Comparison of ENCODE assay signal across 14 cellular contexts in the genomic region with DNA sequence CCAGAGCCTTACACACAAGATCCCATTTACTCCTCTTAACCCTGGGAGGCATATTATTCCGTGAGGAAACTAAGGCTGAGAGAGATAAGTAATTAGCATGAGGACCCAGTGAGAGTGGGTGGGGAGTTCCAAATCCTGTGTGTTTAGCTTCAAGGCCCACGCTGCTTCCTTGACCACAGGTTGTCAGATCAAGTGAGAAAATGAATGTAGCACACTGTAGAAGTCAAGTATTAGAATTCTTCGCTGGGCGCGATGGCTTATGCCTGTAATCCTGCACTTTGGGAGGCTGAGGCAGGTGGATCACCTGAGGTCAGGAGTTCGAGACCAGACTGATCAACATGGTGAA. TPM values are rescaled to one million over a fixed set of nuclear protein-coding genes. Genes with fewer than 3 reads are reported as not detected.
DNase-seq lines count a peak whose midpoint lies in the region; ATAC-seq and TF ChIP-seq lines count a peak whose summit lies in the region.
"Had no signal": no experiment of that assay in that cellular context is flagged by ENCODE, and none has a peak within 500 bp of the region (broad histone marks: within the 10 kb centered on the region; RNA-seq: fewer than 3 reads in every experiment).

No MANE protein-coding gene starts in this region.

- H3K4me1 ChIP-seq in OCI-LY3 (ENCODE audit: low read length) = peaks cover 69% of the 10 kb centered on the region

- peak overlapping the region; percentile 99 for H3K27ac ChIP-seq in OCI-LY3 (ENCODE audit: low read length)
- H3K27ac ChIP-seq: breast epithelium had no signal

- no peak overlapping the region for H2AFZ ChIP-seq in OCI-LY3 (ENCODE audit: low read depth, low read length)

- peak overlapping the region; percentile 84 to 100 (median 96) for H3K4me3 Mint-ChIP-seq in naive B cell
- H3K4me3 Mint-ChIP-seq: T-helper 1 cell treated with Interleukin-12 subunit alpha and Interleukin-12 subunit beta and Interleukin-4 antibody, amounts not matched to agents 30 μg/mL and 1 μg/mL, for 36 hours had no signal

- H3K36me3 ChIP-seq in OCI-LY3 (replicated peaks; ENCODE audit: low read depth, low read length) = peaks cover 34% of the 10 kb centered on the region
- H3K36me3 ChIP-seq: breast epithelium had no signal

- no peaks in the 10 kb centered on the region for H4K20me1 ChIP-seq in OCI-LY3 (ENCODE audit: insufficient read depth, low read length)

- H3K27me3 ChIP-seq in OCI-LY3 (ENCODE audit: low read depth, low read length) = no peaks in the 10 kb centered on the region
- H3K27me3 ChIP-seq: breast epithelium, tibial nerve had no signal

- H3K9me3 Mint-ChIP-seq in naive B cell = no peaks in the 10 kb centered on the region
- H3K9me3 Mint-ChIP-seq: T-helper 1 cell treated with Interleukin-12 subunit alpha and Interleukin-12 subunit beta and Interleukin-4 antibody, amounts not matched to agents 30 μg/mL and 1 μg/mL, for 36 hours had no signal

- peak overlapping the region; percentile 93 for H3K9ac ChIP-seq in OCI-LY3 (ENCODE audit: low read length)

- H3K4me1 Mint-ChIP-seq in naive B cell = peaks cover 54 to 89% (median 73%) of the 10 kb centered on the region in 3 donors

- DNase-seq in CD1c-positive myeloid dendritic cell (ENCODE audit: extremely low spot score) = peak; percentile 33
- DNase-seq in naive B cell = no peak
- DNase-seq in DMS114 treated with DMSO at 0.1 percent for 48 hours (lab: John Stamatoyannopoulos, UW; ENCODE audit: unreplicated experiment) = no peak
- DNase-seq: ACHN, DND-41, foreskin melanocyte, NCI-H1417, NCI-H526 had no signal

- H3K4me3 ChIP-seq in OCI-LY3 (ENCODE audit: low read length) = peak overlapping the region; percentile 76
- H3K4me3 ChIP-seq: breast epithelium, tibial nerve had no signal

- H3K9me3 ChIP-seq in OCI-LY3 (ENCODE audit: insufficient read depth, low read length) = no peaks in the 10 kb centered on the region
- H3K9me3 ChIP-seq: breast epithelium, tibial nerve had no signal

- ATAC-seq in naive B cell (ENCODE audit: low read depth in 2 of 2) (no peak), GM18517 (IDR thresholded peaks at IDR 0.05; ENCODE audit: unreplicated experiment) (no peak), HG03045 (IDR thresholded peaks at IDR 0.05; ENCODE audit: unreplicated experiment) (no peak)

- H3K79me2 ChIP-seq in OCI-LY3 (ENCODE audit: low read length) = peaks cover 82% of the 10 kb centered on the region

- peak overlapping the region; percentile 96 to 99 (median 98) for H3K27ac Mint-ChIP-seq in naive B cell
- H3K27ac Mint-ChIP-seq: T-helper 1 cell treated with Interleukin-12 subunit alpha and Interleukin-12 subunit beta and Interleukin-4 antibody, amounts not matched to agents 30 μg/mL and 1 μg/mL, for 36 hours had no signal

- no peak for TF ChIP-seq CTCF in OCI-LY3 (IDR thresholded peaks at IDR 0.05; ENCODE audit: low read depth, low read length)

- peak overlapping the region; percentile 96 for H3K4me2 ChIP-seq in OCI-LY3 (ENCODE audit: low read length)

- H3K27me3 Mint-ChIP-seq in naive B cell = no peaks in the 10 kb centered on the region

- H3K36me3 Mint-ChIP-seq in naive B cell = peaks cover 5 to 11% of the 10 kb centered on the region in 2 donors

RNA-seq across cellular contexts. Expression of a gene that starts 3.8 kb away (rescaled TPM):
- polyA plus RNA-seq in naive B cell (ENCODE audit: low read depth in 6 of 6) = 1,000 to 10,000 TPM; 1,105 to 1,945 (median 1,251) TPM

RNA-seq across cellular contexts. Expression of a gene that starts 4.3 kb away (rescaled TPM):
- 10 to 100 TPM; 37.9 to 56.4 (median 41.9) TPM for polyA plus RNA-seq in naive B cell (ENCODE audit: low read depth in 6 of 6)

RNA-seq across cellular contexts. Expression of a gene that starts 24.8 kb away (rescaled TPM):
- 10 to 100 TPM; 38.3 to 62.2 (median 46.4) TPM for polyA plus RNA-seq in naive B cell (ENCODE audit: low read depth in 6 of 6)

RNA-seq across cellular contexts. Expression of a gene that starts 25.0 kb away (rescaled TPM):
- 100 to 1,000 TPM; 103 to 177 (median 111) TPM for polyA plus RNA-seq in naive B cell (ENCODE audit: low read depth in 6 of 6)

RNA-seq across cellular contexts. Expression of a gene that starts 34.5 kb away (rescaled TPM):
- polyA plus RNA-seq in naive B cell (ENCODE audit: low read depth in 6 of 6) = 10 to 100 TPM; 36.4 to 76.6 (median 65.0) TPM
